ENCODE assay signal across 8 cellular contexts in the genomic region with DNA sequence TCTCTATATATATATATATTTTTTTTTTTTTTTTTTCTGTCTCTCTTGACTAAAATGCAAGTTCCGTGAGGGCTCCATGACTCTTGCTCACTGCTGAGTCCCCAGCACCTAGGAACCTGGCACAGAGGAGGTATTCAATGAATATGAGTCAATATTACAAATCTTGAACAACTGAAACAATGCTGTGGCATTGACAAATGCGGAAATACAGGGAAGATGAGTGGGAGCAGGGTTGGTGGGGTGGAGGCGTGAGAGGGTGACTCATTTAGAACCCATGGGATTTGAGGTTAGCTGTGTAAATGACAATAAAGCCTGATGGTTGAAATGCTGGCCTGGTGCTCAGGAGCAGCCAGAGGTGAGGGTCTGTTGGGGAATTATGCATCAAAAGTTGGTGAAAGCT.
DNase-seq lines count a peak whose midpoint lies in the region; ATAC-seq and TF ChIP-seq lines count a peak whose summit lies in the region.

No MANE protein-coding gene starts in this region.

- no peak overlapping the region for H3K4me3 ChIP-seq in NB4 (ENCODE audit: low read depth, low read length)
- no peak overlapping the region for H3K4me3 ChIP-seq in aorta (ENCODE audit: low read length in 2 of 2)

- H3K27me3 ChIP-seq in aorta (ENCODE audit: control insufficient read depth in 1 of 2, insufficient read depth in 2 of 2, low read length in 1 of 2): no peaks in the 10 kb centered on the region

- TF ChIP-seq POLR2A in NB4 (IDR thresholded peaks at IDR 0.05; ENCODE audit: extremely low read depth, insufficient read length): no peak

- no peaks in the 10 kb centered on the region for H3K36me3 ChIP-seq in aorta (ENCODE audit: control insufficient read depth in 1 of 2, insufficient read depth in 2 of 2, low read length in 1 of 2)

- no peak for TF ChIP-seq CTCF in NB4 (IDR thresholded peaks at IDR 0.05; ENCODE audit: low read depth, low read length)

- no peaks in the 10 kb centered on the region for H3K4me1 ChIP-seq in aorta (ENCODE audit: control insufficient read depth in 1 of 2, insufficient read depth in 2 of 2, low read length in 2 of 2)

- whole genome bisulfite sequencing in aorta, 2 donors: 82 to 88% methylated on average over 3 of the region's 3 CpGs

- intact Hi-C loops in aorta (cut with DNase I): no loop called here

- DNase-seq in EH (ENCODE audit: low read depth): peak; percentile 90
- peak; percentile 97 for DNase-seq in NB4 (ENCODE audit: low read depth)
- DNase-seq in amniotic epithelial cell (ENCODE audit: low read depth): peak; percentile 88
- DNase-seq in renal cortical epithelial cell (ENCODE audit: low read depth): peak; percentile 95
- DNase-seq in DMS 273 (lab: John Stamatoyannopoulos, UW; ENCODE audit: unreplicated experiment): no peak
- DNase-seq in cerebellum (ENCODE audit: low spot score): no peak
- no peak for DNase-seq in aorta

- no peak for ATAC-seq in aorta (ENCODE audit: low FRiP score)
- no peak for ATAC-seq in GM21423 (IDR thresholded peaks at IDR 0.05; ENCODE audit: unreplicated experiment)

- no peak overlapping the region for H3K27ac ChIP-seq in aorta (ENCODE audit: low read depth in 1 of 2, low read length in 2 of 2)

- no peaks in the 10 kb centered on the region for H3K9me3 ChIP-seq in aorta (ENCODE audit: control insufficient read depth, low read length)

Comparison
In these comparisons a context has a peak if more than half of its experiments do, and no peak if none do; other contexts are left out.
1. DNase-seq: peak in EH (single experiment), NB4 (single experiment), amniotic epithelial cell (single experiment) and renal cortical epithelial cell (single experiment); none in DMS 273 (single experiment), cerebellum (single experiment) and aorta (0 of 2).